Comparison of ENCODE assay signal across 8 cellular contexts in the genomic region with DNA sequence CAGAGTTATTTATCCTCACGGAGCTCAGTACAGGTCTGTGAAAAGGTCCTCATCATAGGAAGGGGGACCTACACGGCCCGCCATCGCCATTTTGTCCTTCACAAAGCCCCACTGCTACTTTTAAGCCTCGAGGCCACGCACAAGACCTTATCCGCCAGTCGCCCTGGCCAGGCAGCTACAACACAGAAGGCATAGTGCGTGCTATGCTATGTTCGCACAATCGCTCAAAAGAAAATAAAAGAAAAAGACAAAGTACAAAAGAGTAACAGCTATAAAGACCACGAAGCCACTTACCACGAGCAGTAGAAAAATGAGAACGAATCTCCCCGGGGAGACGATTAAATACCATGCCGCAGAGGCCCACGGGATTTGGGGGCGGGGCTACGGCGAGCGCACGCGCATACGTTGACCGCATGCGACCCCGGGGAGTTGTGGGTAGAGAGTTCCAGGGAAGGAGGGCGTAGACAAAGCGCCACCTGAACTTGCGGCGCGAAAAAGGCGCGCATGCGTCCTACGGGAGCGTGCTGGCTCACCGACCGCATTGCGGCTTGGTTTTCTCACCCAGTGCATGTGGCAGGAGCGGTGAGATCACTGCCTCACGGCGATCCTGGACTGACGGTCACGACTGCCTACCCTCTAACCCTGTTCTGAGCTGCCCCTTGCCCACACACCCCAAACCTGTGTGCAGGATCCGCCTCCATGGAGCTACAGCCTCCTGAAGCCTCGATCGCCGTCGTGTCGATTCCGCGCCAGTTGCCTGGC. TPM values are rescaled to one million over a fixed set of nuclear protein-coding genes. Genes with fewer than 3 reads are reported as not detected.
DNase-seq lines count a peak whose midpoint lies in the region; ATAC-seq and TF ChIP-seq lines count a peak whose summit lies in the region.

No MANE protein-coding gene starts in this region.

- H3K4me3 Mint-ChIP-seq in effector memory CD8-positive, alpha-beta T cell: peak overlapping the region; percentile 95 to 96

- peak overlapping the region; percentile 59 for H3K4me3 ChIP-seq in mesendoderm (ENCODE audit: low read length)

- H3K79me1 ChIP-seq in mesendoderm (ENCODE audit: low read length): peaks cover 1% of the 10 kb centered on the region

- no peak overlapping the region for H4K8ac ChIP-seq in mesendoderm (ENCODE audit: low read depth, low read length)

- H3K4me1 Mint-ChIP-seq in effector memory CD8-positive, alpha-beta T cell (ENCODE audit: low read depth in 2 of 2): peaks cover 39 to 45% of the 10 kb centered on the region in 2 donors

- H3K36me3 Mint-ChIP-seq in effector memory CD8-positive, alpha-beta T cell (ENCODE audit: insufficient read depth): peaks cover 57% of the 10 kb centered on the region

- H3K4me2 ChIP-seq in mesendoderm (ENCODE audit: low read length): peak overlapping the region; percentile 21

- peak overlapping the region; percentile 10 for H3K23ac ChIP-seq in mesendoderm (ENCODE audit: low read length)

- peak; percentile 85 for ATAC-seq in effector memory CD8-positive, alpha-beta T cell (replicated peaks)

- no peak overlapping the region for H2BK15ac ChIP-seq in mesendoderm (replicated peaks; ENCODE audit: low read depth)

- peak overlapping the region; percentile 94 for H3K27ac Mint-ChIP-seq in effector memory CD8-positive, alpha-beta T cell

- H3K79me2 ChIP-seq in mesendoderm (ENCODE audit: control insufficient read depth, insufficient read depth, low read length): peaks cover 73% of the 10 kb centered on the region

- H3K4ac ChIP-seq in mesendoderm (ENCODE audit: low read depth, low read length): peak overlapping the region; percentile 88

- no peak overlapping the region for H4K5ac ChIP-seq in mesendoderm (ENCODE audit: low read length)

- H3K27me3 ChIP-seq in mesendoderm (ENCODE audit: insufficient read depth, low read length, poor library complexity): no peaks in the 10 kb centered on the region

- H3K9ac ChIP-seq in mesendoderm (ENCODE audit: low read length): peak overlapping the region; percentile 94

- peak overlapping the region; percentile 62 for H3K27ac ChIP-seq in mesendoderm (ENCODE audit: low read depth, low read length)

- peak overlapping the region; percentile 12 for H2AK5ac ChIP-seq in mesendoderm (ENCODE audit: low read length)

- H3K4me1 ChIP-seq in mesendoderm (ENCODE audit: control insufficient read depth, low read depth, low read length): peaks cover 2% of the 10 kb centered on the region

- peak overlapping the region; percentile 96 for H3K56ac ChIP-seq in mesendoderm (ENCODE audit: low read length)

- H2BK120ac ChIP-seq in mesendoderm (ENCODE audit: low read depth, low read length): no peak overlapping the region

- TF ChIP-seq CTCF in GM20000 (IDR thresholded peaks at IDR 0.05; ENCODE audit: extremely low read depth, missing control alignments): no peak

- H2BK5ac ChIP-seq in mesendoderm (ENCODE audit: low read length): peak overlapping the region; percentile 90

- H3K27me3 Mint-ChIP-seq in effector memory CD8-positive, alpha-beta T cell: no peaks in the 10 kb centered on the region

- no peaks in the 10 kb centered on the region for H3K9me3 Mint-ChIP-seq in effector memory CD8-positive, alpha-beta T cell

- H3K36me3 ChIP-seq in mesendoderm (ENCODE audit: control insufficient read depth, insufficient read depth, low read length): peaks cover 19% of the 10 kb centered on the region

- WGBS in mesendoderm (ENCODE audit: extremely low coverage, insufficient coverage, low lambda C conversion rate): no CpG with 5 or more reads among the region's 54 CpGs

- peak overlapping the region; percentile 82 for H3K18ac ChIP-seq in mesendoderm (ENCODE audit: low read length)

- DNase-seq in COLO668 (lab: John Stamatoyannopoulos, UW; ENCODE audit: unreplicated experiment) (peak; percentile 97), GM20000 (ENCODE audit: low spot score) (peak; percentile 89), HT-29 (ENCODE audit: low spot score) (peak; percentile 99), mesendoderm (peak; percentile 99)
- DNase-seq in NK-92 treated with Interleukin-12 subunit alpha and Interleukin-12 subunit beta, amount 100 ng/mL, for 24 hours (lab: John Stamatoyannopoulos, UW): peak; percentile 97
- DNase-seq in activated CD8-positive, alpha-beta memory T cell treated with anti-CD3 and anti-CD28 coated beads for 4 hours (ENCODE audit: low read depth in 2 of 2): peak; percentile 96 to 98
- peak; percentile 98 to 100 (median 98) for DNase-seq in effector memory CD8-positive, alpha-beta T cell
- peak; percentile 97 for DNase-seq in stimulated activated CD8-positive, alpha-beta memory T cell treated with anti-CD3 and anti-CD28 coated beads, Interleukin-12 subunit alpha, Interleukin-12 subunit beta, amount 100 ng/mL, for 4 hours (ENCODE audit: low read depth)

RNA-seq across cellular contexts. Expression of a gene that starts 16.4 kb away (rescaled TPM):
- total RNA-seq in HT-29 (2014; rRNA removed; shearing (Covaris generic)): 183 and 191 TPM in 2 replicates
- polyA plus RNA-seq in mesendoderm (2013, experiment 1 of 2): 71.5 TPM
- 71.4 TPM for polyA plus RNA-seq in mesendoderm (2013, experiment 2 of 2)

RNA-seq across cellular contexts. Expression of a gene that starts 23.1 kb away (rescaled TPM):
- total RNA-seq in HT-29 (2014; rRNA removed; shearing (Covaris generic)): 0.61 TPM in 1 of 2 replicates, not detected in the other
- not detected for polyA plus RNA-seq in mesendoderm (2013, experiment 1 of 2)
- not detected for polyA plus RNA-seq in mesendoderm (2013, experiment 2 of 2)

RNA-seq across cellular contexts. Expression of a gene that starts 23.9 kb away (rescaled TPM):
- 64.6 and 80.6 TPM in 2 replicates for total RNA-seq in HT-29 (2014; rRNA removed; shearing (Covaris generic))
- polyA plus RNA-seq in mesendoderm (2013, experiment 1 of 2): 20.0 TPM
- polyA plus RNA-seq in mesendoderm (2013, experiment 2 of 2): 19.2 TPM

RNA-seq across cellular contexts. Expression of a gene that starts 24.9 kb away (rescaled TPM):
- total RNA-seq in HT-29 (2014; rRNA removed; shearing (Covaris generic)): 418 and 438 TPM in 2 replicates
- polyA plus RNA-seq in mesendoderm (2013, experiment 1 of 2): 325 TPM
- 333 TPM for polyA plus RNA-seq in mesendoderm (2013, experiment 2 of 2)

RNA-seq across cellular contexts. Expression of a gene that starts 50.5 kb away (rescaled TPM):
- 24.4 and 31.7 TPM in 2 replicates for total RNA-seq in HT-29 (2014; rRNA removed; shearing (Covaris generic))
- polyA plus RNA-seq in mesendoderm (2013, experiment 1 of 2): 54.5 TPM
- 52.7 TPM for polyA plus RNA-seq in mesendoderm (2013, experiment 2 of 2)

Comparison
In these comparisons a context has a peak if more than half of its experiments do, and no peak if none do; other contexts are left out.
1. Peak in every context shown above with its lines: DNase-seq, ATAC-seq, H3K4me3 ChIP-seq and H3K27ac ChIP-seq.